Comparison of ENCODE assay signal across 1 cellular context in the genomic region with DNA sequence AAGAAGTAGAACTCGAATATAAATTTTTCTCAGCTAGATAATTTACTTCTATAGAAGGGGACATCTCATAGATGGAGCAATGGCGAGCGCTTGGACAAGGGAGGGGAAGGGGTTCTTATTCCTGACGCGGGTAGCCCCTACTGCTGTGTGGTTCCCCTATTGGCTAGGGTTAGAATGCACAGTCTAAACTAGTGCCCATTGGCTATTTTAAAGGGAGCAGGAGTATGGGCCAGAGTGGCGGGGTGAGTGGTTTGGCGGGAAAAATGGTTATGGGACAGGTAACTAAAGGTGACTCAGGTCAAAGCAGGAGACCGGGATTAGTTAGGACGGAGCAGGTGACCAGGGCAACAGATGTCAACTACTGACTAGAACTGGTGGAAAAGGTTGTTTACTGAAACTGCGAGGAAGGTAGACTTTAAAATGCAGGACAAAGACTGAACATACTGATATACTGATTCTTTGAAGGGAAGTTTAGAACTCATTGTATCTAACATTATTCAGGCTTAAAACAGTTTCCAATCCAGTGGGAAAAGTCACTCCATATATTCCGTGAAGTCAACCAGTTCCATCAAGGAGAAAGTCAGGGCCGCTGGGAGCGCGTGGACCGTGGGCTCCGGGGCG.
TF ChIP-seq lines count a peak whose summit lies in the region.

No MANE protein-coding gene starts in this region.

TF ChIP-seq in H1, 55 proteins besides CTCF, POLR2A, EP300 and RAD21:
- TF ChIP-seq HDAC2 (IDR thresholded peaks at IDR 0.05; ENCODE audit: borderline replicate concordance in 1 of 2, low read depth in 2 of 2, low read length in 2 of 2) (no peak), HDAC6 (IDR thresholded peaks at IDR 0.05; ENCODE audit: low read depth, low read length) (no peak), CREB1 (IDR thresholded peaks at IDR 0.05) (0 out of 2 replicates have a peak, but pooled peaks have one; percentile 19), MAFK (IDR thresholded peaks at IDR 0.05; ENCODE audit: low read depth, low read length) (no peak), SIN3A (conservative IDR thresholded peaks at IDR 0.05 in 1 of 2, IDR thresholded peaks at IDR 0.05 in 1 of 2; ENCODE audit: low read depth in 1 of 2, low read length in 2 of 2) (peak in 1 of 2 experiments; percentile 6; a peak in 1 of 4 replicates), NANOG (IDR thresholded peaks at IDR 0.05; ENCODE audit: insufficient read depth, low read depth, low read length, poor library complexity, severe bottlenecking) (no peak), CBX5 (IDR thresholded peaks at IDR 0.05; ENCODE audit: low read depth, low read length) (no peak), RBBP5 (IDR thresholded peaks at IDR 0.05; ENCODE audit: borderline replicate concordance, low read depth, low read length) (no peak), RFX5 (IDR thresholded peaks at IDR 0.05; ENCODE audit: borderline replicate concordance, low read depth, low read length) (no peak), KDM1A (IDR thresholded peaks at IDR 0.05; ENCODE audit: borderline replicate concordance, low read length) (no peak), SIRT6 (IDR thresholded peaks at IDR 0.05; ENCODE audit: low read length) (no peak), TEAD4 (IDR thresholded peaks at IDR 0.05; ENCODE audit: low read depth, low read length) (no peak), RNF2 (IDR thresholded peaks at IDR 0.05; ENCODE audit: borderline replicate concordance, low read depth, low read length, missing control alignments, poor library complexity, severe bottlenecking) (no peak), POLR2AphosphoS5 (IDR thresholded peaks at IDR 0.05; ENCODE audit: low read depth, low read length) (0 out of 2 replicates have a peak, but pooled peaks have one; percentile 15), SIX5 (IDR thresholded peaks at IDR 0.05; ENCODE audit: low read depth, low read length) (no peak), BRCA1 (IDR thresholded peaks at IDR 0.05; ENCODE audit: low read depth, low read length) (0 out of 2 replicates have a peak, but pooled peaks have one; percentile 9), SP2 (IDR thresholded peaks at IDR 0.05; ENCODE audit: low read length) (no peak), EGR1 (IDR thresholded peaks at IDR 0.05; ENCODE audit: borderline replicate concordance, low read depth, low read length) (no peak), CEBPB (IDR thresholded peaks at IDR 0.05; ENCODE audit: low read depth, low read length) (no peak), ASH2L (IDR thresholded peaks at IDR 0.05; ENCODE audit: low read length) (no peak), SP4 (IDR thresholded peaks at IDR 0.05; ENCODE audit: low read length) (no peak), TCF12 (IDR thresholded peaks at IDR 0.05; ENCODE audit: low read depth, low read length) (no peak)
- TF ChIP-seq, protein P1, sequence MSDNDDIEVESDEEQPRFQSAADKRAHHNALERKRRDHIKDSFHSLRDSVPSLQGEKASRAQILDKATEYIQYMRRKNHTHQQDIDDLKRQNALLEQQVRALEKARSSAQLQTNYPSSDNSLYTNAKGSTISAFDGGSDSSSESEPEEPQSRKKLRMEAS (IDR thresholded peaks at IDR 0.05) = peak; percentile 25; the same call in 1 of the 2 replicates
- TF ChIP-seq, protein P2, sequence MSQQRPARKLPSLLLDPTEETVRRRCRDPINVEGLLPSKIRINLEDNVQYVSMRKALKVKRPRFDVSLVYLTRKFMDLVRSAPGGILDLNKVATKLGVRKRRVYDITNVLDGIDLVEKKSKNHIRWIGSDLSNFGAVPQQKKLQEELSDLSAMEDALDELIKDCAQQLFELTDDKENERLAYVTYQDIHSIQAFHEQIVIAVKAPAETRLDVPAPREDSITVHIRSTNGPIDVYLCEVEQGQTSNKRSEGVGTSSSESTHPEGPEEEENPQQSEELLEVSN (IDR thresholded peaks at IDR 0.05) = peak; percentile 68
- TF ChIP-seq, protein P3, sequence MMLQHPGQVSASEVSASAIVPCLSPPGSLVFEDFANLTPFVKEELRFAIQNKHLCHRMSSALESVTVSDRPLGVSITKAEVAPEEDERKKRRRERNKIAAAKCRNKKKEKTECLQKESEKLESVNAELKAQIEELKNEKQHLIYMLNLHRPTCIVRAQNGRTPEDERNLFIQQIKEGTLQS (IDR thresholded peaks at IDR 0.05; ENCODE audit: insufficient read depth, low read depth, low read length) = no peak
- TF ChIP-seq, protein P4, sequence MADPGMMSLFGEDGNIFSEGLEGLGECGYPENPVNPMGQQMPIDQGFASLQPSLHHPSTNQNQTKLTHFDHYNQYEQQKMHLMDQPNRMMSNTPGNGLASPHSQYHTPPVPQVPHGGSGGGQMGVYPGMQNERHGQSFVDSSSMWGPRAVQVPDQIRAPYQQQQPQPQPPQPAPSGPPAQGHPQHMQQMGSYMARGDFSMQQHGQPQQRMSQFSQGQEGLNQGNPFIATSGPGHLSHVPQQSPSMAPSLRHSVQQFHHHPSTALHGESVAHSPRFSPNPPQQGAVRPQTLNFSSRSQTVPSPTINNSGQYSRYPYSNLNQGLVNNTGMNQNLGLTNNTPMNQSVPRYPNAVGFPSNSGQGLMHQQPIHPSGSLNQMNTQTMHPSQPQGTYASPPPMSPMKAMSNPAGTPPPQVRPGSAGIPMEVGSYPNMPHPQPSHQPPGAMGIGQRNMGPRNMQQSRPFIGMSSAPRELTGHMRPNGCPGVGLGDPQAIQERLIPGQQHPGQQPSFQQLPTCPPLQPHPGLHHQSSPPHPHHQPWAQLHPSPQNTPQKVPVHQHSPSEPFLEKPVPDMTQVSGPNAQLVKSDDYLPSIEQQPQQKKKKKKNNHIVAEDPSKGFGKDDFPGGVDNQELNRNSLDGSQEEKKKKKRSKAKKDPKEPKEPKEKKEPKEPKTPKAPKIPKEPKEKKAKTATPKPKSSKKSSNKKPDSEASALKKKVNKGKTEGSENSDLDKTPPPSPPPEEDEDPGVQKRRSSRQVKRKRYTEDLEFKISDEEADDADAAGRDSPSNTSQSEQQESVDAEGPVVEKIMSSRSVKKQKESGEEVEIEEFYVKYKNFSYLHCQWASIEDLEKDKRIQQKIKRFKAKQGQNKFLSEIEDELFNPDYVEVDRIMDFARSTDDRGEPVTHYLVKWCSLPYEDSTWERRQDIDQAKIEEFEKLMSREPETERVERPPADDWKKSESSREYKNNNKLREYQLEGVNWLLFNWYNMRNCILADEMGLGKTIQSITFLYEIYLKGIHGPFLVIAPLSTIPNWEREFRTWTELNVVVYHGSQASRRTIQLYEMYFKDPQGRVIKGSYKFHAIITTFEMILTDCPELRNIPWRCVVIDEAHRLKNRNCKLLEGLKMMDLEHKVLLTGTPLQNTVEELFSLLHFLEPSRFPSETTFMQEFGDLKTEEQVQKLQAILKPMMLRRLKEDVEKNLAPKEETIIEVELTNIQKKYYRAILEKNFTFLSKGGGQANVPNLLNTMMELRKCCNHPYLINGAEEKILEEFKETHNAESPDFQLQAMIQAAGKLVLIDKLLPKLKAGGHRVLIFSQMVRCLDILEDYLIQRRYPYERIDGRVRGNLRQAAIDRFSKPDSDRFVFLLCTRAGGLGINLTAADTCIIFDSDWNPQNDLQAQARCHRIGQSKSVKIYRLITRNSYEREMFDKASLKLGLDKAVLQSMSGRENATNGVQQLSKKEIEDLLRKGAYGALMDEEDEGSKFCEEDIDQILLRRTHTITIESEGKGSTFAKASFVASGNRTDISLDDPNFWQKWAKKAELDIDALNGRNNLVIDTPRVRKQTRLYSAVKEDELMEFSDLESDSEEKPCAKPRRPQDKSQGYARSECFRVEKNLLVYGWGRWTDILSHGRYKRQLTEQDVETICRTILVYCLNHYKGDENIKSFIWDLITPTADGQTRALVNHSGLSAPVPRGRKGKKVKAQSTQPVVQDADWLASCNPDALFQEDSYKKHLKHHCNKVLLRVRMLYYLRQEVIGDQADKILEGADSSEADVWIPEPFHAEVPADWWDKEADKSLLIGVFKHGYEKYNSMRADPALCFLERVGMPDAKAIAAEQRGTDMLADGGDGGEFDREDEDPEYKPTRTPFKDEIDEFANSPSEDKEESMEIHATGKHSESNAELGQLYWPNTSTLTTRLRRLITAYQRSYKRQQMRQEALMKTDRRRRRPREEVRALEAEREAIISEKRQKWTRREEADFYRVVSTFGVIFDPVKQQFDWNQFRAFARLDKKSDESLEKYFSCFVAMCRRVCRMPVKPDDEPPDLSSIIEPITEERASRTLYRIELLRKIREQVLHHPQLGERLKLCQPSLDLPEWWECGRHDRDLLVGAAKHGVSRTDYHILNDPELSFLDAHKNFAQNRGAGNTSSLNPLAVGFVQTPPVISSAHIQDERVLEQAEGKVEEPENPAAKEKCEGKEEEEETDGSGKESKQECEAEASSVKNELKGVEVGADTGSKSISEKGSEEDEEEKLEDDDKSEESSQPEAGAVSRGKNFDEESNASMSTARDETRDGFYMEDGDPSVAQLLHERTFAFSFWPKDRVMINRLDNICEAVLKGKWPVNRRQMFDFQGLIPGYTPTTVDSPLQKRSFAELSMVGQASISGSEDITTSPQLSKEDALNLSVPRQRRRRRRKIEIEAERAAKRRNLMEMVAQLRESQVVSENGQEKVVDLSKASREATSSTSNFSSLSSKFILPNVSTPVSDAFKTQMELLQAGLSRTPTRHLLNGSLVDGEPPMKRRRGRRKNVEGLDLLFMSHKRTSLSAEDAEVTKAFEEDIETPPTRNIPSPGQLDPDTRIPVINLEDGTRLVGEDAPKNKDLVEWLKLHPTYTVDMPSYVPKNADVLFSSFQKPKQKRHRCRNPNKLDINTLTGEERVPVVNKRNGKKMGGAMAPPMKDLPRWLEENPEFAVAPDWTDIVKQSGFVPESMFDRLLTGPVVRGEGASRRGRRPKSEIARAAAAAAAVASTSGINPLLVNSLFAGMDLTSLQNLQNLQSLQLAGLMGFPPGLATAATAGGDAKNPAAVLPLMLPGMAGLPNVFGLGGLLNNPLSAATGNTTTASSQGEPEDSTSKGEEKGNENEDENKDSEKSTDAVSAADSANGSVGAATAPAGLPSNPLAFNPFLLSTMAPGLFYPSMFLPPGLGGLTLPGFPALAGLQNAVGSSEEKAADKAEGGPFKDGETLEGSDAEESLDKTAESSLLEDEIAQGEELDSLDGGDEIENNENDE (IDR thresholded peaks at IDR 0.05; ENCODE audit: insufficient replicate concordance, low read length) = no peak
- TF ChIP-seq, protein P5, sequence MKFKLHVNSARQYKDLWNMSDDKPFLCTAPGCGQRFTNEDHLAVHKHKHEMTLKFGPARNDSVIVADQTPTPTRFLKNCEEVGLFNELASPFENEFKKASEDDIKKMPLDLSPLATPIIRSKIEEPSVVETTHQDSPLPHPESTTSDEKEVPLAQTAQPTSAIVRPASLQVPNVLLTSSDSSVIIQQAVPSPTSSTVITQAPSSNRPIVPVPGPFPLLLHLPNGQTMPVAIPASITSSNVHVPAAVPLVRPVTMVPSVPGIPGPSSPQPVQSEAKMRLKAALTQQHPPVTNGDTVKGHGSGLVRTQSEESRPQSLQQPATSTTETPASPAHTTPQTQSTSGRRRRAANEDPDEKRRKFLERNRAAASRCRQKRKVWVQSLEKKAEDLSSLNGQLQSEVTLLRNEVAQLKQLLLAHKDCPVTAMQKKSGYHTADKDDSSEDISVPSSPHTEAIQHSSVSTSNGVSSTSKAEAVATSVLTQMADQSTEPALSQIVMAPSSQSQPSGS (IDR thresholded peaks at IDR 0.05; ENCODE audit: low read length) = no peak
TF ChIP-seq in H1: peak in this region for 6.
